Comparison of ENCODE assay signal across 18 cellular contexts in the genomic region with DNA sequence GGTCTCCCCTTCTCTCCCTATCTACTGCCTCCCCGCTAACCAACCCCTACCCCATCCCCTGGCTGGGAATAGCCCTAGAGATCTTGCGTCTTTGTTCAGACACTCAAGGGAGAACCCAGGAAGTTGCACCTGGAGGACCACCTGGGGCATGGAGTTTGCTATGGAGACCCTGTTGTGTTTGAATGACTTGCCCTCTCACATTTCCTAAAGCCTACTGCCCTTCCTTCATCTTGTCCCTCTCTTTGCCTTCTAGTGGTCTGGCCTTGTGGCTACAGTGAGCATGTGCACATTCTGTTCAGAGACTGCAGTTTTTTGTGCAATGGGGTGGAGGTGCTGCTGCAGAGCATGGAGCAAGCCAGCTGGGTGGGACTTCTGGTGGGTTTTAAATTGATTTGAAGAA. TPM values are rescaled to one million over a fixed set of nuclear protein-coding genes. Genes with fewer than 3 reads are reported as not detected.
A peak's percentile ranks its signal among the peaks of the same experiment; 100 is the strongest.
DNase-seq lines count a peak whose midpoint lies in the region; ATAC-seq and TF ChIP-seq lines count a peak whose summit lies in the region.
"Had no signal": no experiment of that assay in that cellular context is flagged by ENCODE, and none has a peak within 500 bp of the region (broad histone marks: within the 10 kb centered on the region; RNA-seq: fewer than 3 reads in every experiment).

No MANE protein-coding gene starts in this region.

- peak; percentile 16 for DNase-seq in G401 (ENCODE audit: low spot score)
- peak; percentile 77 for DNase-seq in HuH-7 (ENCODE audit: low spot score)
- peak; percentile 10 for DNase-seq in chondrocyte (ENCODE audit: low spot score)
- DNase-seq in neural crest cell (ENCODE audit: low read depth, low spot score): no peak
- no peak for DNase-seq in NCI-H345 (lab: John Stamatoyannopoulos, UW)
- no peak for DNase-seq in tibial nerve (ENCODE audit: low spot score in 2 of 2)
- DNase-seq: ACHN; GDM1; GM23248; NCI-H187 treated with DMSO at 0.1 percent for 48 hours; NCI-H526 treated with DMSO at 0.1 percent for 48 hours; NK-92 treated with Interleukin-12 subunit alpha and Interleukin-12 subunit beta, amount 100 ng/mL, for 24 hours; SW 1271 had no signal

- no peaks in the 10 kb centered on the region for H3K36me3 ChIP-seq in tibial nerve

- H3K27ac ChIP-seq in tibial nerve: no peak overlapping the region
- H3K27ac ChIP-seq: C4-2B, GM23248, HL-60 had no signal

- ATAC-seq in HG03457 (IDR thresholded peaks at IDR 0.05; ENCODE audit: unreplicated experiment): no peak
- ATAC-seq in HG03108 (IDR thresholded peaks at IDR 0.05; ENCODE audit: unreplicated experiment): no peak
- ATAC-seq: Right ventricle myocardium inferior had no signal

- peaks cover 0 to 59% (median 4%) of the 10 kb centered on the region in 4 donors for H3K4me1 ChIP-seq in tibial nerve

- TF ChIP-seq EP300 in tibial nerve (IDR thresholded peaks at IDR 0.05): no peak

- H3K27me3 Mint-ChIP-seq in chondrocyte (ENCODE audit: low read depth): no peaks in the 10 kb centered on the region
- H3K27me3 Mint-ChIP-seq in neural crest cell (ENCODE audit: low read depth): no peaks in the 10 kb centered on the region

- H3K27ac Mint-ChIP-seq in chondrocyte (ENCODE audit: unreplicated experiment) (no peak overlapping the region), neural crest cell (ENCODE audit: unreplicated experiment) (no peak overlapping the region)

- no peak overlapping the region for H3K4me3 Mint-ChIP-seq in chondrocyte (ENCODE audit: unreplicated experiment)
- H3K4me3 Mint-ChIP-seq in neural crest cell: peak overlapping the region; percentile 14

- 93 to 97% methylated on average over 2 of the region's 2 CpGs for WGBS in tibial nerve, 2 donors

- in situ Hi-C loops in G401 (cut with HindIII; ENCODE audit: low sequenced_read_pairs): no loop called here

- TF ChIP-seq CTCF in chondrocyte (IDR thresholded peaks at IDR 0.05) (no peak), neural crest cell (conservative IDR thresholded peaks at IDR 0.05) (no peak), tibial nerve (IDR thresholded peaks at IDR 0.05) (no peak)

- no peaks in the 10 kb centered on the region for H3K36me3 Mint-ChIP-seq in chondrocyte (ENCODE audit: low read depth)
- no peaks in the 10 kb centered on the region for H3K36me3 Mint-ChIP-seq in neural crest cell (ENCODE audit: low read depth)

- no peak overlapping the region for H3K4me3 ChIP-seq in tibial nerve
- H3K4me3 ChIP-seq: GM23248 had no signal

- no peak for TF ChIP-seq POLR2A in tibial nerve (IDR thresholded peaks at IDR 0.05)

- no peaks in the 10 kb centered on the region for H3K9me3 ChIP-seq in tibial nerve

- H3K27me3 ChIP-seq in tibial nerve: no peaks in the 10 kb centered on the region

- H3K9me3 Mint-ChIP-seq in chondrocyte (ENCODE audit: low read depth) (no peaks in the 10 kb centered on the region), neural crest cell (no peaks in the 10 kb centered on the region)

- peaks cover 17% of the 10 kb centered on the region for H3K4me1 Mint-ChIP-seq in chondrocyte (ENCODE audit: low read depth)
- H3K4me1 Mint-ChIP-seq in neural crest cell: peaks cover 74% of the 10 kb centered on the region

RNA-seq across cellular contexts. Expression of a gene that starts 42.5 kb away (rescaled TPM):
- 11.9 and 13.8 TPM in 2 replicates for total RNA-seq in G401 (2014; rRNA removed; shearing (Covaris generic))
- total RNA-seq in chondrocyte (6.7 to 7.7 TPM (median 6.7 TPM) in 3 replicates), neural crest cell (18.5 and 18.9 TPM in 2 replicates), tibial nerve (10 to 100 TPM; 18.0 to 37.9 (median 23.5) TPM)

Comparison
In these comparisons a context has a peak if more than half of its experiments do, and no peak if none do; other contexts are left out.
1. DNase-seq: peak in G401 (single experiment), HuH-7 (single experiment) and chondrocyte (single experiment); none in neural crest cell (single experiment), NCI-H345 (single experiment) and tibial nerve (0 of 2).